In genomic region chr6:42745638-42746451, GRCh38 we compare ENCODE assay signal across 1 cellular context.
A peak's percentile ranks its signal among the peaks of the same experiment; 100 is the strongest.
TF ChIP-seq lines count a peak whose summit lies in the region.

A gene with protein sequence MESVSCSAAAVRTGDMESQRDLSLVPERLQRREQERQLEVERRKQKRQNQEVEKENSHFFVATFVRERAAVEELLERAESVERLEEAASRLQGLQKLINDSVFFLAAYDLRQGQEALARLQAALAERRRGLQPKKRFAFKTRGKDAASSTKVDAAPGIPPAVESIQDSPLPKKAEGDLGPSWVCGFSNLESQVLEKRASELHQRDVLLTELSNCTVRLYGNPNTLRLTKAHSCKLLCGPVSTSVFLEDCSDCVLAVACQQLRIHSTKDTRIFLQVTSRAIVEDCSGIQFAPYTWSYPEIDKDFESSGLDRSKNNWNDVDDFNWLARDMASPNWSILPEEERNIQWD (minus strand): TSS chr6:42746103. CDS start chr6:42746073, 30 bp downstream.

TF ChIP-seq in HepG2, 621 proteins besides CTCF, POLR2A, EP300 and RAD21 (continued from another document and continues in another):
- TF ChIP-seq SMARCE1 (IDR thresholded peaks at IDR 0.05; ENCODE audit: borderline replicate concordance) (no peak), ZNF574 (CRISPR knock-in tag; IDR thresholded peaks at IDR 0.05) (peak; percentile 82), HES4 (CRISPR knock-in tag; IDR thresholded peaks at IDR 0.05; ENCODE audit: borderline replicate concordance) (0 out of 2 replicates have a peak, but pooled peaks have one; percentile 24), SRF (IDR thresholded peaks at IDR 0.05; ENCODE audit: low read depth, low read length) (no peak), MNT (IDR thresholded peaks at IDR 0.05) (peak; percentile 81), ZFYVE20 (CRISPR knock-in tag; IDR thresholded peaks at IDR 0.05; ENCODE audit: borderline replicate concordance, low read depth) (no peak), PAXIP1 (CRISPR knock-in tag; conservative IDR thresholded peaks at IDR 0.05) (0 out of 2 replicates have a peak, but pooled peaks have one; percentile 36), ZNF24 (IDR thresholded peaks at IDR 0.05) (no peak), GATAD2A (CRISPR knock-in tag; IDR thresholded peaks at IDR 0.05) (peak; percentile 52), NAIF1 (CRISPR knock-in tag; IDR thresholded peaks at IDR 0.05; ENCODE audit: borderline replicate concordance) (no peak), MIXL1 (CRISPR knock-in tag; IDR thresholded peaks at IDR 0.05) (peak; percentile 33; the same call in 1 of the 2 replicates), HMGA1 (CRISPR knock-in tag; conservative IDR thresholded peaks at IDR 0.05) (no peak), ZNF205 (CRISPR knock-in tag; IDR thresholded peaks at IDR 0.05) (0 out of 2 replicates have a peak, but pooled peaks have one; percentile 40), ZNF839 (CRISPR knock-in tag; IDR thresholded peaks at IDR 0.05; ENCODE audit: borderline replicate concordance) (0 out of 2 replicates have a peak, but pooled peaks have one; percentile 25), HIVEP1 (CRISPR knock-in tag; IDR thresholded peaks at IDR 0.05) (0 out of 2 replicates have a peak, but pooled peaks have one; percentile 29), ZNF841 (CRISPR knock-in tag; IDR thresholded peaks at IDR 0.05; ENCODE audit: borderline replicate concordance) (no peak), CREM (IDR thresholded peaks at IDR 0.05) (peak; percentile 83), CREM (CRISPR knock-in tag; IDR thresholded peaks at IDR 0.05) (no peak), TOPORS (CRISPR knock-in tag; IDR thresholded peaks at IDR 0.05) (peak; percentile 67; the same call in 1 of the 2 replicates), ELF1 (CRISPR knock-in tag; IDR thresholded peaks at IDR 0.05) (peak; percentile 74; the same call in 1 of the 2 replicates), ZFY (CRISPR knock-in tag; IDR thresholded peaks at IDR 0.05) (peak; percentile 68), MBNL3 (CRISPR knock-in tag; conservative IDR thresholded peaks at IDR 0.05) (no peak), ZNF607 (CRISPR knock-in tag; IDR thresholded peaks at IDR 0.05; ENCODE audit: borderline replicate concordance) (no peak; the same call in none of the 2 replicates), ZNF558 (CRISPR knock-in tag; IDR thresholded peaks at IDR 0.05; ENCODE audit: borderline replicate concordance) (peak; percentile 84; the same call in 1 of the 2 replicates), ZBTB14 (CRISPR knock-in tag; IDR thresholded peaks at IDR 0.05) (peak; percentile 71), TP53 (CRISPR knock-in tag; conservative IDR thresholded peaks at IDR 0.05) (no peak), NFYC (CRISPR knock-in tag; IDR thresholded peaks at IDR 0.05) (peak; percentile 90), TBX2 (CRISPR knock-in tag; IDR thresholded peaks at IDR 0.05; ENCODE audit: borderline replicate concordance) (peak; percentile 49; the same call in 1 of the 2 replicates), ZFP36L1 (CRISPR knock-in tag; IDR thresholded peaks at IDR 0.05) (peak; percentile 83; the same call in 1 of the 2 replicates), PHB2 (IDR thresholded peaks at IDR 0.05; ENCODE audit: partially characterized antibody) (no peak), ZNF207 (IDR thresholded peaks at IDR 0.05; ENCODE audit: borderline replicate concordance) (no peak), U2AF2 (IDR thresholded peaks at IDR 0.05; ENCODE audit: low read depth, low read length) (no peak), TAF15 (IDR thresholded peaks at IDR 0.05; ENCODE audit: low read depth, low read length, poor library complexity, severe bottlenecking) (no peak), NFKB2 (CRISPR knock-in tag; IDR thresholded peaks at IDR 0.05; ENCODE audit: borderline replicate concordance) (peak; percentile 71; the same call in 1 of the 2 replicates), ZNF121 (CRISPR knock-in tag; IDR thresholded peaks at IDR 0.05) (no peak), ZNF275 (CRISPR knock-in tag; IDR thresholded peaks at IDR 0.05; ENCODE audit: borderline replicate concordance) (0 out of 2 replicates have a peak, but pooled peaks have one; percentile 26), ZNF768 (CRISPR knock-in tag; IDR thresholded peaks at IDR 0.05) (peak; percentile 68; the same call in 1 of the 2 replicates)
- TF ChIP-seq, protein P1, sequence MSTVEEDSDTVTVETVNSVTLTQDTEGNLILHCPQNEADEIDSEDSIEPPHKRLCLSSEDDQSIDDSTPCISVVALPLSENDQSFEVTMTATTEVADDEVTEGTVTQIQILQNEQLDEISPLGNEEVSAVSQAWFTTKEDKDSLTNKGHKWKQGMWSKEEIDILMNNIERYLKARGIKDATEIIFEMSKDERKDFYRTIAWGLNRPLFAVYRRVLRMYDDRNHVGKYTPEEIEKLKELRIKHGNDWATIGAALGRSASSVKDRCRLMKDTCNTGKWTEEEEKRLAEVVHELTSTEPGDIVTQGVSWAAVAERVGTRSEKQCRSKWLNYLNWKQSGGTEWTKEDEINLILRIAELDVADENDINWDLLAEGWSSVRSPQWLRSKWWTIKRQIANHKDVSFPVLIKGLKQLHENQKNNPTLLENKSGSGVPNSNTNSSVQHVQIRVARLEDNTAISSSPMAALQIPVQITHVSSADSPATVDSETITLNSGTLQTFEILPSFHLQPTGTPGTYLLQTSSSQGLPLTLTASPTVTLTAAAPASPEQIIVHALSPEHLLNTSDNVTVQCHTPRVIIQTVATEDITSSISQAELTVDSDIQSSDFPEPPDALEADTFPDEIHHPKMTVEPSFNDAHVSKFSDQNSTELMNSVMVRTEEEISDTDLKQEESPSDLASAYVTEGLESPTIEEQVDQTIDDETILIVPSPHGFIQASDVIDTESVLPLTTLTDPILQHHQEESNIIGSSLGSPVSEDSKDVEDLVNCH (CRISPR knock-in tag; IDR thresholded peaks at IDR 0.05): 0 out of 2 replicates have a peak, but pooled peaks have one; percentile 74
- TF ChIP-seq, protein P2, sequence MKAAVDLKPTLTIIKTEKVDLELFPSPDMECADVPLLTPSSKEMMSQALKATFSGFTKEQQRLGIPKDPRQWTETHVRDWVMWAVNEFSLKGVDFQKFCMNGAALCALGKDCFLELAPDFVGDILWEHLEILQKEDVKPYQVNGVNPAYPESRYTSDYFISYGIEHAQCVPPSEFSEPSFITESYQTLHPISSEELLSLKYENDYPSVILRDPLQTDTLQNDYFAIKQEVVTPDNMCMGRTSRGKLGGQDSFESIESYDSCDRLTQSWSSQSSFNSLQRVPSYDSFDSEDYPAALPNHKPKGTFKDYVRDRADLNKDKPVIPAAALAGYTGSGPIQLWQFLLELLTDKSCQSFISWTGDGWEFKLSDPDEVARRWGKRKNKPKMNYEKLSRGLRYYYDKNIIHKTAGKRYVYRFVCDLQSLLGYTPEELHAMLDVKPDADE (CRISPR knock-in tag; IDR thresholded peaks at IDR 0.05): no peak; the same call in 1 of the 2 replicates
- TF ChIP-seq, protein P3, sequence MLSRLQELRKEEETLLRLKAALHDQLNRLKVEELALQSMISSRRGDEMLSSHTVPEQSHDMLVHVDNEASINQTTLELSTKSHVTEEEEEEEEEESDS (CRISPR knock-in tag; IDR thresholded peaks at IDR 0.05; ENCODE audit: borderline replicate concordance): no peak; the same call in 1 of the 2 replicates
- TF ChIP-seq, protein P4, sequence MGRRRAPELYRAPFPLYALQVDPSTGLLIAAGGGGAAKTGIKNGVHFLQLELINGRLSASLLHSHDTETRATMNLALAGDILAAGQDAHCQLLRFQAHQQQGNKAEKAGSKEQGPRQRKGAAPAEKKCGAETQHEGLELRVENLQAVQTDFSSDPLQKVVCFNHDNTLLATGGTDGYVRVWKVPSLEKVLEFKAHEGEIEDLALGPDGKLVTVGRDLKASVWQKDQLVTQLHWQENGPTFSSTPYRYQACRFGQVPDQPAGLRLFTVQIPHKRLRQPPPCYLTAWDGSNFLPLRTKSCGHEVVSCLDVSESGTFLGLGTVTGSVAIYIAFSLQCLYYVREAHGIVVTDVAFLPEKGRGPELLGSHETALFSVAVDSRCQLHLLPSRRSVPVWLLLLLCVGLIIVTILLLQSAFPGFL (CRISPR knock-in tag; IDR thresholded peaks at IDR 0.05): no peak
